ENCODE assay signal across 20 cellular contexts in genomic region chr1:116534014-116534739, GRCh38.
"Had no signal": no experiment of that assay in that cellular context is flagged by ENCODE, and none has a peak within 500 bp of the region (broad histone marks: within the 10 kb centered on the region; RNA-seq: fewer than 3 reads in every experiment).

No MANE protein-coding gene starts in this region.

- H3K4me3 Mint-ChIP-seq: endodermal cell; naive thymus-derived CD4-positive, alpha-beta T cell; nephron progenitor cell had no signal

- H3K4me1 Mint-ChIP-seq: endodermal cell, nephron progenitor cell had no signal

- H3K27ac Mint-ChIP-seq: endodermal cell; naive thymus-derived CD4-positive, alpha-beta T cell; nephron progenitor cell had no signal

- DNase-seq: effector CD4-positive, alpha-beta T cell; endodermal cell; foreskin melanocyte; heart left ventricle; hippocampal formation; kidney glomerular epithelial cell; mammary epithelial cell; naive thymus-derived CD4-positive, alpha-beta T cell; nephron progenitor cell; psoas muscle; sigmoid colon; stimulated activated CD4-positive, alpha-beta T cell treated with anti-CD3 and anti-CD28 coated beads, Interleukin-12 subunit alpha, Interleukin-12 subunit beta, amount 100 ng/mL, for 4 hours; stimulated activated naive CD4-positive, alpha-beta T cell treated with Interleukin-2 at 50 U/mL for 16 hours; thyroid gland; uterus had no signal

- ATAC-seq: heart left ventricle; left lobe of liver; naive thymus-derived CD4-positive, alpha-beta T cell; psoas muscle had no signal

- H3K4me3 ChIP-seq: coronary artery, heart left ventricle, psoas muscle, sigmoid colon, skin epidermis, thyroid gland, upper lobe of left lung, uterus had no signal

- H3K27me3 ChIP-seq: heart left ventricle, sigmoid colon, thyroid gland, upper lobe of left lung, uterus had no signal

- H3K4me1 ChIP-seq: psoas muscle, sigmoid colon, thyroid gland, uterus had no signal

- H3K9me3 Mint-ChIP-seq: naive thymus-derived CD4-positive, alpha-beta T cell had no signal

- H3K27ac ChIP-seq: coronary artery, psoas muscle, sigmoid colon, skin epidermis, thyroid gland, upper lobe of left lung, uterus had no signal

- H3K27me3 Mint-ChIP-seq: naive thymus-derived CD4-positive, alpha-beta T cell had no signal

- H3K36me3 ChIP-seq: uterus had no signal

- FAIRE-seq: islet of Langerhans had no signal

- H3K9me3 ChIP-seq: heart left ventricle, psoas muscle, sigmoid colon, thyroid gland, upper lobe of left lung, uterus had no signal
